19 cellular contexts compared by ENCODE assay signal in genomic region chr2:184067502-184067901, GRCh38.
DNase-seq lines count a peak whose midpoint lies in the region; ATAC-seq and TF ChIP-seq lines count a peak whose summit lies in the region.
"Had no signal": no experiment of that assay in that cellular context is flagged by ENCODE, and none has a peak within 500 bp of the region (broad histone marks: within the 10 kb centered on the region; RNA-seq: fewer than 3 reads in every experiment).

No MANE protein-coding gene starts in this region.

- H3K4me1 ChIP-seq in OCI-LY3 (ENCODE audit: low read length), result 0 out of 2 replicates have a peak, but pooled peaks cover 2% of the 10 kb centered on the region
- H3K4me1 ChIP-seq in endodermal cell (ENCODE audit: control insufficient read depth, insufficient read depth, low read length), result no peaks in the 10 kb centered on the region
- H3K4me1 ChIP-seq: left lung had no signal

- H3K36me3 Mint-ChIP-seq in endodermal cell (ENCODE audit: low read depth), result peaks cover 4% of the 10 kb centered on the region

- no peak overlapping the region for H3K4me2 ChIP-seq in OCI-LY3 (ENCODE audit: low read length)

- no peak overlapping the region for H3K4me3 Mint-ChIP-seq in endodermal cell
- H3K4me3 Mint-ChIP-seq: activated CD8-positive, alpha-beta T cell treated with anti-CD3 and anti-CD28 coated beads, Interleukin-2, amount 10 ng/mL, durations not matched to agents 7 days and 5 days; T-helper 2 cell treated with Interferon-gamma antibody and Interleukin-4, amounts not matched to agents 5 μg/mL and 100 μg/mL, for 36 hours had no signal

- H3K36me3 ChIP-seq in OCI-LY3 (replicated peaks; ENCODE audit: low read depth, low read length), result no peaks in the 10 kb centered on the region
- H3K36me3 ChIP-seq in endodermal cell (ENCODE audit: control insufficient read depth, insufficient read depth, low read length), result no peaks in the 10 kb centered on the region
- H3K36me3 ChIP-seq: left lung, thyroid gland had no signal

- H4K20me1 ChIP-seq in OCI-LY3 (ENCODE audit: insufficient read depth, low read length), result no peaks in the 10 kb centered on the region

- H3K9me3 ChIP-seq in OCI-LY3 (ENCODE audit: insufficient read depth, low read length) (no peaks in the 10 kb centered on the region), endodermal cell (ENCODE audit: control insufficient read depth, low read length) (no peaks in the 10 kb centered on the region)
- H3K9me3 ChIP-seq: thyroid gland had no signal

- H3K9ac ChIP-seq in OCI-LY3 (ENCODE audit: low read length) (no peak overlapping the region), endodermal cell (ENCODE audit: extremely low read depth, low read length, poor library complexity, severe bottlenecking) (no peak overlapping the region)
- H3K9ac ChIP-seq: GM23248 had no signal

- H3K27me3 Mint-ChIP-seq in endodermal cell (ENCODE audit: insufficient read depth), result no peaks in the 10 kb centered on the region

- H3K27ac ChIP-seq in OCI-LY3 (ENCODE audit: low read length) (no peak overlapping the region), endodermal cell (ENCODE audit: low read depth, low read length) (no peak overlapping the region)
- H3K27ac ChIP-seq: GM23248, left lung, thyroid gland had no signal

- H3K4me3 ChIP-seq in OCI-LY3 (ENCODE audit: low read length) (no peak overlapping the region), endodermal cell (ENCODE audit: low read length) (no peak overlapping the region)
- H3K4me3 ChIP-seq: GM23248, left lung, thyroid gland had no signal

- no peaks in the 10 kb centered on the region for H3K9me3 Mint-ChIP-seq in endodermal cell
- H3K9me3 Mint-ChIP-seq: T-helper 2 cell treated with Interferon-gamma antibody and Interleukin-4, amounts not matched to agents 5 μg/mL and 100 μg/mL, for 36 hours had no signal

- H3K79me2 ChIP-seq in OCI-LY3 (ENCODE audit: low read length), result no peaks in the 10 kb centered on the region

- TF ChIP-seq CTCF in OCI-LY3 (IDR thresholded peaks at IDR 0.05; ENCODE audit: low read depth, low read length) (peak; percentile 65), endodermal cell (conservative IDR thresholded peaks at IDR 0.05) (peak; percentile 74)

- in situ Hi-C loops in ACHN (cut with HindIII; ENCODE audit: low pct_ligation_motif_present, low pct_unique_long_range_greater_than_20kb, low sequenced_read_pairs), result no loop called here

- H3K27ac Mint-ChIP-seq in endodermal cell, result no peak overlapping the region
- H3K27ac Mint-ChIP-seq: activated CD8-positive, alpha-beta T cell treated with anti-CD3 and anti-CD28 coated beads, Interleukin-2, amount 10 ng/mL, durations not matched to agents 7 days and 5 days; activated T-helper 2 cell treated with anti-CD3 and anti-CD28 coated beads, Interferon-gamma antibody, Interleukin-2, Interleukin-4, amounts not matched to agents 10 μg/mL and 5 μg/mL and 100 μg/mL, durations not matched to agents 14 hours and 24 hours and 36 hours; T-helper 2 cell treated with Interferon-gamma antibody and Interleukin-4, amounts not matched to agents 5 μg/mL and 100 μg/mL, for 36 hours had no signal

- DNase-seq in ACHN, result peak; percentile 23
- DNase-seq in endodermal cell, result peak; percentile 50
- no peak for DNase-seq in NCI-H226
- DNase-seq: activated CD8-positive, alpha-beta T cell treated with anti-CD3 and anti-CD28 coated beads, Interleukin-2, amount 10 ng/mL, durations not matched to agents 7 days and 5 days; aorta; GM23248; hippocampal formation; Kasumi-1; left lung; stimulated activated CD4-positive, alpha-beta T cell treated with anti-CD3 and anti-CD28 coated beads, Interleukin-1b, Interleukin-23, amount 100 ng/mL, for 48 hours; stimulated activated CD8-positive, alpha-beta memory T cell treated with anti-CD3 and anti-CD28 coated beads, Interleukin-4, amount 100 ng/mL, for 48 hours; thyroid gland had no signal

- no peak overlapping the region for H2AFZ ChIP-seq in OCI-LY3 (ENCODE audit: low read depth, low read length)
- H2AFZ ChIP-seq: GM23248 had no signal

- no peaks in the 10 kb centered on the region for H3K27me3 ChIP-seq in OCI-LY3 (ENCODE audit: low read depth, low read length)
- H3K27me3 ChIP-seq in endodermal cell (ENCODE audit: control insufficient read depth, insufficient read depth, low read length, poor library complexity, severe bottlenecking), result no peaks in the 10 kb centered on the region
- H3K27me3 ChIP-seq: left lung, thyroid gland had no signal

- peaks cover 10% of the 10 kb centered on the region for H3K4me1 Mint-ChIP-seq in endodermal cell

- ATAC-seq in GM18867 (IDR thresholded peaks at IDR 0.05; ENCODE audit: unreplicated experiment) (peak; percentile 50), GM21528 (IDR thresholded peaks at IDR 0.05; ENCODE audit: low FRiP score, unreplicated experiment) (no peak), GM18511 (IDR thresholded peaks at IDR 0.05; ENCODE audit: unreplicated experiment) (no peak), GM19397 (IDR thresholded peaks at IDR 0.05; ENCODE audit: unreplicated experiment) (no peak)
- ATAC-seq: activated CD8-positive, alpha-beta T cell treated with anti-CD3 and anti-CD28 coated beads, Interleukin-2, amount 10 ng/mL, durations not matched to agents 7 days and 5 days; left lung had no signal

- WGBS in endodermal cell (ENCODE audit: insufficient coverage in 1 of 2, insufficient read length in 1 of 2), 2 experiments, result 79 to 100% methylated on average over 1 to 3 of the region's 3 CpGs
